8 cellular contexts compared by ENCODE assay signal in the genomic region with DNA sequence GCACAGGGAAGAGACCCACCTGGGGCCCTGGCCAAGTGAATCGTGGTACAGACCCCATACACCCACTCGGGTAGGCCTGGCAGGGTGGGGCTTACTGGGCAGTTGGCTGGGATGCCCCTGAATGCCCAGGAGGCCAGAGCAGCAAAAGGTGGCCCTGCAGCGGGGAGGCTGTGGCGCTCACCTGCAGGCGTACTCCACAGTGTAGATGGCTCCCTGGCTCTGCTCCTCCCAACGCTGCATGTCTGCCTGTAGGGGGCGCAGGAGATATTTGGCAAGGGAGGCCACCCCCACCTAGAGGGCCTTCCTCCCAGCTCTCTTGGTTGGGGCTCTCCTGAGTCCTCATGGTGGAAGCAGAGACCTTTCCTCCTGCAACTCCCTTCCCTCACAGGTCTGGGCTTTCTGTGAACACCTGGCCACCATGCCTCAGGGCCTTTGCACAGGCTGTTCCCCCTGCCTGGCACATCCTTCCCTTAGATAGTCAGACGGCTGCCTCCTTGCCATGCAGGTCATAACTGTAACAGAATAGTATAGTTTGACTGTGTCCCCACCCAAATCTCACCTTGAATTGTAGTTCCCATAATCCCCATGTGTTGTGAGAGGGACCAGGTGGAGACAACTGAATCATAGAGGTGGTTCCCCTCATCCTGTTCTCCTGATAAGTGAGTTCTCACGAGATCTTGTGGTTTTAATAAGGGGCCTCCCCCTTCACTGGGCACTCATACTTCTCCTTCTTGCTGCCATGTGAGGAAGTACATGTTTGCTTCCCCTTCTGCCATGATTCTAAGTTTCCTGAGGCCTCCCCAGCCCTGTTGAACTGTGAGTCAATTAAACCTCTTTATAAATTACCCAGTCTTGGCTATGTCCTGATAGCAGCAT. TPM values are rescaled to one million over a fixed set of nuclear protein-coding genes. Genes with fewer than 3 reads are reported as not detected.
A peak's percentile ranks its signal among the peaks of the same experiment; 100 is the strongest.
DNase-seq lines count a peak whose midpoint lies in the region; ATAC-seq and TF ChIP-seq lines count a peak whose summit lies in the region.

No MANE protein-coding gene starts in this region.

- H3K27me3 ChIP-seq in psoas muscle (ENCODE audit: insufficient read depth in 3 of 3, low read length in 2 of 3): no peaks in the 10 kb centered on the region

- intact Hi-C loops in psoas muscle (cut with DNase I): no loop called here

- H3K27ac ChIP-seq in psoas muscle: no peak overlapping the region

- no peak overlapping the region for H3K4me3 ChIP-seq in psoas muscle

- 61 to 65% (median 62%) methylated on average over 9 of the region's 9 CpGs for WGBS in psoas muscle, 3 donors

- peak; percentile 30 for DNase-seq in NOMO-1 treated with DMSO at 0.1 percent for 48 hours (lab: John Stamatoyannopoulos, UW; ENCODE audit: unreplicated experiment)
- no peak for DNase-seq in NOMO-1 treated with dmso at 0.1 percent for 144 hours (lab: John Stamatoyannopoulos, UW; ENCODE audit: unreplicated experiment)
- DNase-seq in NCI-H526 (lab: John Stamatoyannopoulos, UW): peak; percentile 19 to 68
- DNase-seq in activated CD8-positive, alpha-beta memory T cell treated with anti-CD3 and anti-CD28 coated beads for 1 hour (ENCODE audit: extremely low read depth in 1 of 2, low read depth in 1 of 2): peak; percentile 25 to 45
- DNase-seq in psoas muscle: no peak

- H3K9me3 ChIP-seq in psoas muscle: no peaks in the 10 kb centered on the region

- peak; percentile 68 for ATAC-seq in esophagus mucosa
- peak in 3 of 4 donors; percentile 62 to 78 (median 67) for ATAC-seq in psoas muscle
- no peak for ATAC-seq in HG02852 (IDR thresholded peaks at IDR 0.05; ENCODE audit: unreplicated experiment)
- no peak for ATAC-seq in HG02884 (IDR thresholded peaks at IDR 0.05; ENCODE audit: unreplicated experiment)

- peak; percentile 42 for TF ChIP-seq CTCF in psoas muscle (IDR thresholded peaks at IDR 0.05)

- H3K4me1 ChIP-seq in psoas muscle: peaks cover 20% of the 10 kb centered on the region

- peaks cover 2 to 37% of the 10 kb centered on the region in 2 donors for H3K36me3 ChIP-seq in psoas muscle (ENCODE audit: insufficient read depth in 1 of 2, low read depth in 1 of 2)

RNA-seq across cellular contexts. Expression of gene BORCS8, which starts 5.9 kb away (rescaled TPM):
- total RNA-seq in esophagus mucosa: 18.4 TPM
- total RNA-seq in psoas muscle: 10 to 100 TPM; 16.0 to 33.6 (median 21.0) TPM
- polyA plus RNA-seq in psoas muscle: 10 to 100 TPM; 25.2 to 46.1 (median 41.2) TPM

RNA-seq across cellular contexts. Expression of gene RFXANK, which starts 6.0 kb away (rescaled TPM):
- 72.9 TPM for total RNA-seq in esophagus mucosa
- total RNA-seq in psoas muscle: 10 to 100 TPM; 33.3 to 53.5 (median 46.2) TPM
- 10 to 100 TPM; 39.1 to 64.9 (median 57.4) TPM for polyA plus RNA-seq in psoas muscle

RNA-seq across cellular contexts. Expression of gene MEF2B, which starts 16.0 kb away (rescaled TPM):
- total RNA-seq in esophagus mucosa: 1.4 TPM
- under 1 TPM; 0.56 to 0.91 (median 0.63) TPM for total RNA-seq in psoas muscle
- polyA plus RNA-seq in psoas muscle: under 1 TPM; 0.07 to 0.18 (median 0.16) TPM

RNA-seq across cellular contexts. Expression of gene NR2C2AP, which starts 17.1 kb away (rescaled TPM):
- total RNA-seq in esophagus mucosa (14.8 TPM), psoas muscle (10 to 100 TPM in 3 of 4 donors, 1 to 10 TPM in 1; 7.5 to 15.8 (median 12.8) TPM)
- 10 to 100 TPM; 17.5 to 44.4 (median 21.9) TPM for polyA plus RNA-seq in psoas muscle

RNA-seq across cellular contexts. Expression of gene NCAN, which starts 25.7 kb away (rescaled TPM):
- total RNA-seq in esophagus mucosa (not detected), psoas muscle (not detected)
- under 1 TPM in 1 of 3 donors, not detected in 2; 0.03 TPM for polyA plus RNA-seq in psoas muscle

Comparison
In these comparisons a context has a peak if more than half of its experiments do, and no peak if none do; other contexts are left out.
1. DNase-seq: peak in NOMO-1 treated with DMSO at 0.1 percent for 48 hours (single experiment), NCI-H526 (2 of 2) and activated CD8-positive, alpha-beta memory T cell treated with anti-CD3 and anti-CD28 coated beads for 1 hour (2 of 2); none in NOMO-1 treated with dmso at 0.1 percent for 144 hours (single experiment) and psoas muscle (0 of 2).
2. ATAC-seq: peak in esophagus mucosa (single experiment) and psoas muscle (3 of 4); none in HG02852 (single experiment) and HG02884 (single experiment).